11 cellular contexts compared by ENCODE assay signal in genomic region chr16:56029026-56029425, GRCh38.
"Had no signal": no experiment of that assay in that cellular context is flagged by ENCODE, and none has a peak within 500 bp of the region (broad histone marks: within the 10 kb centered on the region; RNA-seq: fewer than 3 reads in every experiment).

No MANE protein-coding gene starts in this region.

- H3K4me3 Mint-ChIP-seq: activated CD4-positive, alpha-beta memory T cell treated with anti-CD3 and anti-CD28 coated beads for 36 hours; activated naive CD8-positive, alpha-beta T cell; dendritic cell treated with granulocyte-macrophage colony-stimulating factor and Interleukin-4, amounts not matched to agents 40 ng/mL and 50 ng/mL, for 4 days; memory B cell; naive thymus-derived CD8-positive, alpha-beta T cell had no signal

- H3K36me3 Mint-ChIP-seq: activated CD4-positive, alpha-beta memory T cell treated with anti-CD3 and anti-CD28 coated beads for 36 hours; activated naive CD8-positive, alpha-beta T cell; memory B cell; naive thymus-derived CD8-positive, alpha-beta T cell had no signal

- H3K27ac Mint-ChIP-seq: activated CD4-positive, alpha-beta memory T cell treated with anti-CD3 and anti-CD28 coated beads for 36 hours; activated naive CD8-positive, alpha-beta T cell; dendritic cell treated with granulocyte-macrophage colony-stimulating factor and Interleukin-4, amounts not matched to agents 40 ng/mL and 50 ng/mL, for 4 days; memory B cell had no signal

- H3K9me3 Mint-ChIP-seq: activated CD4-positive, alpha-beta memory T cell treated with anti-CD3 and anti-CD28 coated beads for 36 hours; dendritic cell treated with granulocyte-macrophage colony-stimulating factor and Interleukin-4, amounts not matched to agents 40 ng/mL and 50 ng/mL, for 4 days; memory B cell; naive thymus-derived CD8-positive, alpha-beta T cell had no signal

- H3K9me3 ChIP-seq: thyroid gland had no signal

- H3K4me1 Mint-ChIP-seq: memory B cell; naive thymus-derived CD8-positive, alpha-beta T cell had no signal

- ATAC-seq: naive thymus-derived CD8-positive, alpha-beta T cell had no signal

- H3K4me3 ChIP-seq: thyroid gland had no signal

- H3K27me3 ChIP-seq: thyroid gland had no signal

- H3K4me1 ChIP-seq: thyroid gland had no signal

- H3K27ac ChIP-seq: thyroid gland had no signal

- H3K36me3 ChIP-seq: thyroid gland had no signal

- H3K27me3 Mint-ChIP-seq: memory B cell had no signal

- DNase-seq: activated CD4-positive, alpha-beta memory T cell treated with anti-CD3 and anti-CD28 coated beads for 36 hours; activated CD4-positive, alpha-beta T cell treated with anti-CD3 and anti-CD28 coated beads for 4 hours; activated T-cell treated with anti-CD3 and anti-CD28 coated beads for 4 hours; effector memory CD4-positive, alpha-beta T cell; naive thymus-derived CD8-positive, alpha-beta T cell; stimulated activated CD4-positive, alpha-beta T cell treated with anti-CD3 and anti-CD28 coated beads, Interleukin-2, amount 100 ng/mL, for 24 hours; stimulated activated naive CD4-positive, alpha-beta T cell treated with Interleukin-2 at 50 U/mL for 16 hours; thyroid gland had no signal
